Comparison of ENCODE assay signal across 15 cellular contexts in the genomic region with DNA sequence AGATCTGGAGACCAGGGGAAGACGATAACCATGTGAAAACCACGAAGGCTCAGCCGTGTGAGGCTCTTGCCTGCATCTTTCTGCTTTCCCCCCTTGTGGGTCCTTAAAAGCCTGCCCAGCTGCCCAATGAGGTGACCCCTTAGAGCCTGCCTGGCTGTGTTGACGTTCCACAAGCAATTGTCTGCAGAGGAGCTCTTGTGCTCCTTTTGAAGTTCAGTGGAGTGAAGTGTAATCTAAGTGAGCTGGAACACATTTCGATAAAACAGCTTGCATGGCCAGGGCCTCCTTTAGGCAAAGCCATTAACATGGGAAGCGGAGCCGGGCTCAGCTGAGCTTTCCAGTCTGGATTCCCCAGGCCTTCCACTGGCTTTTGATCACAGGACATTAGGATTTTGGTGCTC. TPM values are rescaled to one million over a fixed set of nuclear protein-coding genes. Genes with fewer than 3 reads are reported as not detected.
"Had no signal": no experiment of that assay in that cellular context is flagged by ENCODE, and none has a peak within 500 bp of the region (broad histone marks: within the 10 kb centered on the region; RNA-seq: fewer than 3 reads in every experiment).

No MANE protein-coding gene starts in this region.

- H3K4me3 Mint-ChIP-seq: activated CD4-positive, alpha-beta T cell treated with anti-CD3 and anti-CD28 coated beads, Interleukin-2, amount 10 ng/mL, durations not matched to agents 7 days and 5 days; activated T-helper 17 cell treated with anti-CD3 and anti-CD28 coated beads, Interleukin-2, amount 50 U/mL, for 72 hours; effector memory CD8-positive, alpha-beta T cell; memory B cell; natural killer cell treated with Interleukin-12 subunit alpha and Interleukin-12 subunit beta and Interleukin-15 and Interleukin-18, amount 100 ng/mL, for 72 hours had no signal

- H3K36me3 ChIP-seq: adrenal gland, ovary, tibial artery had no signal

- H3K27ac Mint-ChIP-seq: activated CD4-positive, alpha-beta T cell treated with anti-CD3 and anti-CD28 coated beads, Interleukin-2, amount 10 ng/mL, durations not matched to agents 7 days and 5 days; activated T-helper 17 cell treated with anti-CD3 and anti-CD28 coated beads, Interleukin-2, amount 50 U/mL, for 72 hours; memory B cell; natural killer cell treated with Interleukin-12 subunit alpha and Interleukin-12 subunit beta and Interleukin-15 and Interleukin-18, amount 100 ng/mL, for 72 hours had no signal

- H3K4me3 ChIP-seq: adrenal gland, ovary, skin epidermis, tibial artery had no signal

- H3K4me1 Mint-ChIP-seq: activated T-helper 17 cell treated with anti-CD3 and anti-CD28 coated beads, Interleukin-2, amount 50 U/mL, for 72 hours; memory B cell had no signal

- ATAC-seq: activated T-helper 17 cell treated with anti-CD3 and anti-CD28 coated beads, Interleukin-2, amount 50 U/mL, for 72 hours; effector memory CD8-positive, alpha-beta T cell; natural killer cell treated with Interleukin-12 subunit alpha and Interleukin-12 subunit beta and Interleukin-15 and Interleukin-18, amount 100 ng/mL, for 72 hours had no signal

- H3K27ac ChIP-seq: adrenal gland, ovary, skin epidermis, tibial artery had no signal

- DNase-seq: activated CD4-positive, alpha-beta T cell treated with anti-CD3 and anti-CD28 coated beads, Interleukin-2, amount 10 ng/mL, durations not matched to agents 7 days and 5 days; activated CD4-positive, CD25-positive, alpha-beta regulatory T cell; activated naive CD4-positive, alpha-beta T cell treated with anti-CD3 and anti-CD28 coated beads, Interleukin-2, amount 50 U/mL, for 16 hours; activated T-cell treated with anti-CD3 and anti-CD28 coated beads for 4 hours; adrenal gland; effector memory CD8-positive, alpha-beta T cell; erythroblast; ovary; tibial artery had no signal

- H3K27me3 ChIP-seq: adrenal gland, ovary, tibial artery had no signal

- H3K9me3 ChIP-seq: adrenal gland, ovary, tibial artery had no signal

- H3K4me1 ChIP-seq: adrenal gland had no signal

RNA-seq across cellular contexts. Expression of gene TCP11, which starts 27.3 kb away (rescaled TPM):
- total RNA-seq: activated CD4-positive, alpha-beta T cell treated with anti-CD3 and anti-CD28 coated beads, Interleukin-2, amount 10 ng/mL, durations not matched to agents 7 days and 5 days; activated CD8-positive, alpha-beta memory T cell treated with anti-CD3 and anti-CD28 coated beads for 36 hours; activated T-helper 17 cell treated with anti-CD3 and anti-CD28 coated beads, Interleukin-2, amount 50 U/mL, for 72 hours; natural killer cell treated with Interleukin-12 subunit alpha and Interleukin-12 subunit beta and Interleukin-15 and Interleukin-18, amount 100 ng/mL, for 72 hours; T-helper 1 cell treated with Interleukin-12 subunit alpha and Interleukin-12 subunit beta and Interleukin-4 antibody, amounts not matched to agents 30 ng/mL and 1 ng/mL, for 36 hours had no signal

RNA-seq across cellular contexts. Expression of gene SCUBE3, which starts 45.3 kb away (rescaled TPM):
- total RNA-seq: activated CD4-positive, alpha-beta T cell treated with anti-CD3 and anti-CD28 coated beads, Interleukin-2, amount 10 ng/mL, durations not matched to agents 7 days and 5 days; T-helper 1 cell treated with Interleukin-12 subunit alpha and Interleukin-12 subunit beta and Interleukin-4 antibody, amounts not matched to agents 30 ng/mL and 1 ng/mL, for 36 hours had no signal
